ENCODE assay signal across 18 cellular contexts in genomic region chr1:168687796-168688195, GRCh38. TPM values are rescaled to one million over a fixed set of nuclear protein-coding genes. Genes with fewer than 3 reads are reported as not detected.
A peak's percentile ranks its signal among the peaks of the same experiment; 100 is the strongest.
DNase-seq lines count a peak whose midpoint lies in the region; ATAC-seq, FAIRE-seq and TF ChIP-seq lines count a peak whose summit lies in the region.
"Had no signal": no experiment of that assay in that cellular context is flagged by ENCODE, and none has a peak within 500 bp of the region (broad histone marks: within the 10 kb centered on the region; RNA-seq: fewer than 3 reads in every experiment).

No MANE protein-coding gene starts in this region.

- POLR2A ChIA-PET in HEK293 (lab: Yijun Ruan, JAX), result no interaction called here

- peak; percentile 47 for ATAC-seq in mucosa of descending colon
- ATAC-seq: effector memory CD8-positive, alpha-beta T cell had no signal

- H3K4me3 ChIP-seq in HEK293 (ENCODE audit: low read depth, low read length), result no peak overlapping the region
- H3K4me3 ChIP-seq in bronchial epithelial cell (ENCODE audit: low read depth, low read length), result no peak overlapping the region
- no peak overlapping the region for H3K4me3 ChIP-seq in mucosa of descending colon
- no peak overlapping the region for H3K4me3 ChIP-seq in kidney (ENCODE audit: low read length in 2 of 2)
- H3K4me3 ChIP-seq: breast epithelium, right atrium auricular region, SJCRH30 had no signal

- TF ChIP-seq CTCF in HEK293 (tag by site-specific recombination; IDR thresholded peaks at IDR 0.05) (no peak), bronchial epithelial cell (IDR thresholded peaks at IDR 0.05; ENCODE audit: insufficient read depth, low read length, severe bottlenecking) (peak; percentile 30), mucosa of descending colon (IDR thresholded peaks at IDR 0.05) (no peak), kidney (IDR thresholded peaks at IDR 0.05; ENCODE audit: borderline replicate concordance, extremely low read depth, insufficient read depth) (no peak)

- no peak overlapping the region for H3K27ac ChIP-seq in HEK293 (ENCODE audit: extremely low read depth, low read depth, low read length)
- H3K27ac ChIP-seq in kidney (ENCODE audit: low read depth in 2 of 2, low read length in 2 of 2), result no peak overlapping the region
- H3K27ac ChIP-seq: breast epithelium, right atrium auricular region, SJCRH30 had no signal

- no peaks in the 10 kb centered on the region for H3K27me3 ChIP-seq in bronchial epithelial cell (ENCODE audit: control insufficient read depth, insufficient read depth, low read length)
- H3K27me3 ChIP-seq: breast epithelium, right atrium auricular region, SJCRH30 had no signal

- DNase-seq in D341Med (ENCODE audit: low spot score) (peak; percentile 64), bronchial epithelial cell (ENCODE audit: low read depth) (peak; percentile 10), mucosa of descending colon (peak in 1 of 3 donors; percentile 29), kidney (no peak), NCI-H187 treated with DMSO at 0.1 percent for 48 hours (lab: John Stamatoyannopoulos, UW) (no peak), occipital lobe (lab: John Stamatoyannopoulos, UW) (no peak)
- DNase-seq: activated T-cell treated with anti-CD3 and anti-CD28 coated beads, Interleukin-2, amount 50 U/mL, for 24 hours; CD4-positive, CD25-positive, alpha-beta regulatory T cell; effector memory CD8-positive, alpha-beta T cell; KG1; NCI-H226; stimulated activated CD4-positive, alpha-beta T cell treated with anti-CD3 and anti-CD28 coated beads, Interleukin-1b, Interleukin-23, amount 100 ng/mL, for 48 hours had no signal

- H3K9ac ChIP-seq in kidney (ENCODE audit: low read length in 2 of 2), result no peak overlapping the region

- intact Hi-C loops in mucosa of descending colon (cut with DNase I, micrococcal nuclease) (no loop called here), kidney (cut with DNase I) (no loop called here)

- no peaks in the 10 kb centered on the region for H3K36me3 ChIP-seq in HEK293 (ENCODE audit: control insufficient read depth in 2 of 2, insufficient read depth in 1 of 2, low read length in 2 of 2)
- no peaks in the 10 kb centered on the region for H3K36me3 ChIP-seq in bronchial epithelial cell (ENCODE audit: control insufficient read depth, insufficient read depth, low read length)
- no peaks in the 10 kb centered on the region for H3K36me3 ChIP-seq in mucosa of descending colon (ENCODE audit: low read depth)
- no peaks in the 10 kb centered on the region for H3K36me3 ChIP-seq in kidney (ENCODE audit: control insufficient read depth in 1 of 2, insufficient read depth in 2 of 2, low read length in 2 of 2)
- H3K36me3 ChIP-seq: breast epithelium, right atrium auricular region, SJCRH30 had no signal

- CTCF ChIA-PET in HEK293 (lab: Yijun Ruan, JAX), result interaction anchor here (1.2 to 1.6 kb wide), 2 partner anchors 85 to 659 kb away, joined by 3 read pairs; no protein-coding TSS in a partner anchor

- FAIRE-seq in bronchial epithelial cell (lab: Jason Lieb, UNC) (no peak), kidney (lab: Jason Lieb, UNC) (no peak)

- H3K9me3 ChIP-seq in HEK293 (ENCODE audit: control insufficient read depth, insufficient read depth, low read depth, low read length) (no peaks in the 10 kb centered on the region), mucosa of descending colon (no peaks in the 10 kb centered on the region), kidney (ENCODE audit: control insufficient read depth in 1 of 2, low read length in 2 of 2) (no peaks in the 10 kb centered on the region)
- H3K9me3 ChIP-seq: breast epithelium, right atrium auricular region, SJCRH30 had no signal

- peaks cover 3% of the 10 kb centered on the region; the same call in 1 of the 2 replicates for H3K4me1 ChIP-seq in HEK293 (ENCODE audit: control insufficient read depth, insufficient read depth, low read length)
- H3K4me1 ChIP-seq in mucosa of descending colon (ENCODE audit: low read depth), result peaks cover 10% of the 10 kb centered on the region
- H3K4me1 ChIP-seq in kidney (ENCODE audit: control insufficient read depth in 1 of 2, insufficient read depth in 1 of 2, low read depth in 1 of 2, low read length in 2 of 2), result peaks cover 0 to 5% of the 10 kb centered on the region in 2 donors
- H3K4me1 ChIP-seq: breast epithelium, right atrium auricular region, SJCRH30 had no signal

TF ChIP-seq in HEK293, 187 proteins besides CTCF, POLR2A, EP300 and RAD21:
- TF ChIP-seq ZNF654 (tag by site-specific recombination; IDR thresholded peaks at IDR 0.05; ENCODE audit: low read depth) (peak; percentile 20; the same call in 1 of the 2 replicates), ZNF335 (tag by site-specific recombination; conservative IDR thresholded peaks at IDR 0.05) (no peak)

RNA-seq across cellular contexts. Expression of gene DPT, which starts 41.2 kb away (rescaled TPM):
- not detected in 2 replicates for total RNA-seq in bronchial epithelial cell
- total RNA-seq in mucosa of descending colon, result 100 to 1,000 TPM in 1 of 3 donors, 10 to 100 TPM in 1, 1 to 10 TPM in 1; 4.8 to 277 (median 16.9) TPM
- 2.6 TPM for total RNA-seq in kidney
- 4.8 TPM for polyA plus RNA-seq in kidney (ENCODE audit: insufficient read depth, low read depth, low replicate concordance)
- total RNA-seq in occipital lobe, result not detected
- total RNA-seq: CD4-positive, CD25-positive, alpha-beta regulatory T cell; G401; SJCRH30 had no signal
- polyA plus RNA-seq: CD4-positive, CD25-positive, alpha-beta regulatory T cell; neural cell had no signal

Comparison
In these comparisons a context has a peak if more than half of its experiments do, and no peak if none do; other contexts are left out.
1. DNase-seq: peak in D341Med (single experiment) and bronchial epithelial cell (single experiment); none in kidney (single experiment), NCI-H187 treated with DMSO at 0.1 percent for 48 hours (single experiment) and occipital lobe (single experiment).